ENCODE assay signal across 8 cellular contexts in the genomic region with DNA sequence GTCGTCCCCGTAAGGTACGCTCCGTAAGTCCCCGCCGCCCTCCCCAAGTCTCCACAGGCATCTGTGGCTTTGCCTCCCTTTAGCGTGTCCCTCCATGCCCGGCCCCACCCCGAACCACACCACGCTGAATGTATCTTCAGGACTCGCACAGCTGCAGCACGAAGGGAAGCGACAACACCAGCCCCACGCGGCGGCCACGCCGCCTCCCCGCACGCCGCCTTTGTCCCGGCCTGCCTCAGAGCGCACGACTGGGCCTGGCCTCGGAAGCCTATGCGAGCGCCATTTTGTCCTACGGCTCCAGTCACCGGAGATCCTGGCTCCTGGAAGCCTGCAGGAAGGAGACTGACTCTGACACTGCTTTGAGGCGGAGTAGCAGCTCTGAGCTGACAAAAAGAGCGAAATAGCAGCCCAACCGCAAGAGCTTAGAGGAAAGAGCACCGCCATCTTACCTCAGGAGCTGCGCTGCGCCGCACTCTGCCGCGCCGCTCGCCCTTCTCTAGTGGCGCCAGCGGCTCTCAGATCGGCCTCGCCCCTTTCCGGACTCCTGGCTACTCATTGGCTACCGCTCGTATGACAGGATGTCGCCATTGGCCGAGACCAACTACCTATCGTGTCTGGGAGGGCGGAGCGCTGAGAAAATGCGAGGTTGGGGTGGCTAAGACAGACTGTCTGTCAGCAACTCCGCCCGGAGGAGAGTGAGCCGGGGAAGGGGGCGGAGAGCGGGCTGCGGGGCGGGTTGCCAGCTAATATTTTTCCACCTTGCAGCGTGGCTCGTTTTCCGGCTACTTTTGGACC. TPM values are rescaled to one million over a fixed set of nuclear protein-coding genes. Genes with fewer than 3 reads are reported as not detected.
A peak's percentile ranks its signal among the peaks of the same experiment; 100 is the strongest.
DNase-seq lines count a peak whose midpoint lies in the region; ATAC-seq lines count a peak whose summit lies in the region.

Gene KANSL2 (minus strand): TSS at position 501 of the 795 bp plus-strand sequence. CDS start 606 bp downstream, outside the sequence.

- no peaks in the 10 kb centered on the region for H3K27me3 ChIP-seq in effector memory CD4-positive, alpha-beta T cell (replicated peaks; ENCODE audit: control insufficient read depth, insufficient read depth, low read length, poor library complexity, severe bottlenecking)

- peak within 1 kb of the TSS; percentile 84 for H3K27ac ChIP-seq in effector memory CD4-positive, alpha-beta T cell (ENCODE audit: insufficient read depth, low read length, poor library complexity, severe bottlenecking)

- peak within 1 kb of the TSS; percentile 75 for H3K4me3 ChIP-seq in effector memory CD4-positive, alpha-beta T cell (ENCODE audit: insufficient read depth, low read depth, low read length, poor library complexity, severe bottlenecking)

- H3K36me3 ChIP-seq in effector memory CD4-positive, alpha-beta T cell (ENCODE audit: control insufficient read depth, insufficient read depth, low read length), result peaks cover 9% of the 10 kb centered on the region

- no peaks in the 10 kb centered on the region for H3K9me3 ChIP-seq in effector memory CD4-positive, alpha-beta T cell (ENCODE audit: control insufficient read depth, low read length)

- DNase-seq in COLO668 (lab: John Stamatoyannopoulos, UW; ENCODE audit: unreplicated experiment) (peak; percentile 93), HT1080 (ENCODE audit: low read depth) (peak; percentile 97), NOMO-1 treated with DMSO at 0.1 percent for 48 hours (lab: John Stamatoyannopoulos, UW; ENCODE audit: unreplicated experiment) (peak; percentile 99), medulla oblongata (ENCODE audit: extremely low spot score) (peak; percentile 100)
- DNase-seq in activated CD8-positive, alpha-beta memory T cell treated with anti-CD3 and anti-CD28 coated beads for 4 hours (ENCODE audit: low read depth in 2 of 2), result peak; percentile 92 to 97
- peak; percentile 92 to 97 (median 96) for DNase-seq in effector memory CD4-positive, alpha-beta T cell
- peak; percentile 95 for DNase-seq in stimulated activated CD8-positive, alpha-beta memory T cell treated with anti-CD3 and anti-CD28 coated beads, Interleukin-12 subunit alpha, Interleukin-12 subunit beta, amount 100 ng/mL, for 1 hour (ENCODE audit: low read depth)

- peak; percentile 99 for ATAC-seq in GM21360 (IDR thresholded peaks at IDR 0.05; ENCODE audit: unreplicated experiment)

- H3K4me1 ChIP-seq in effector memory CD4-positive, alpha-beta T cell (ENCODE audit: control insufficient read depth, insufficient read depth, low read length, poor library complexity, severe bottlenecking), result peaks cover 17% of the 10 kb centered on the region

RNA-seq across cellular contexts. Expression of gene KANSL2, which starts in this region (rescaled TPM):
- total RNA-seq in HT1080 (2014; rRNA removed; shearing (Covaris generic)), result 54.1 and 55.0 TPM in 2 replicates
- polyA plus RNA-seq in HT1080 (2015; cell fraction: cytosol; rRNA removed), result 46.5 and 47.2 TPM in 2 replicates
- 75.4 and 92.4 TPM in 2 replicates for polyA plus RNA-seq in HT1080 (2015; cell fraction: nucleus; rRNA removed)

Comparison
In these comparisons a context has a peak if more than half of its experiments do, and no peak if none do; other contexts are left out.
1. Peak in every context shown above with its lines: DNase-seq, ATAC-seq, H3K4me3 ChIP-seq and H3K27ac ChIP-seq.